Comparison of ENCODE assay signal across 23 cellular contexts in the genomic region with DNA sequence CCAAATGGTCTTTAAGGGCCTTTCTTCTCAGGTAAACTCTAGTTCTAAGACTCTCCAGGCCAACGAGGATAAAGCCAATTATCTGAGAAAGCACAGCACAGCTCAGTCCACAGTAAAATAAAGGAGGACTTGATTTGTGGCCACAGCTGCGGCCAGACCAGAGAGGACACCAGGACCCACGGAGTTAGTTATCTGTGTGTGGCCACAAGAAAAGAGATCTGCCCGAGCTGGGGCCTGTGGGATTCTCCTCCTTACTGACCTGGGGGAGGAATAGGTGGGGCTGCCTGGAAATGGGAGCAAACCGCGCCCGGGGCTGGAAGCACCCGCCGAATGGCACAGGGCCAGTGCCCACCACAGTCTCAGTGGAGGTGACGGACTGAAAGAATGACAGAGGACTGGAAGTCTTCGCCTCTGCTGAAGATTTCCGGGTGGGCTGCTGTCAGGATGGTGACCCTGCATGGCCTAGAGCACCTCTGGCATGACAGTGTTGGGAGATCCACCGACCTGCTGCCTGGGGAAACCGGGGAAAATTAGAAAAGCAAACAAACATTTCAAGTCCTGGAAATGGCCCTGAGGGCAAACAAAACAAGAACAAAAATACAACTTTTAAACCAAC. TPM values are rescaled to one million over a fixed set of nuclear protein-coding genes. Genes with fewer than 3 reads are reported as not detected.
"Had no signal": no experiment of that assay in that cellular context is flagged by ENCODE, and none has a peak within 500 bp of the region (broad histone marks: within the 10 kb centered on the region; RNA-seq: fewer than 3 reads in every experiment).

No MANE protein-coding gene starts in this region.

- H3K4me1 Mint-ChIP-seq: activated naive CD8-positive, alpha-beta T cell treated with anti-CD3 and anti-CD28 coated beads, Interleukin-2, amount 10 ng/mL, durations not matched to agents 7 days and 5 days; activated T-helper 17 cell treated with anti-CD3 and anti-CD28 coated beads, Interleukin-2, amount 50 U/mL, for 72 hours; endodermal cell; memory B cell; naive B cell; neural crest cell had no signal

- DNase-seq: activated CD4-positive, alpha-beta T cell treated with anti-CD3 and anti-CD28 coated beads for 48 hours; activated CD8-positive, alpha-beta T cell treated with anti-CD3 and anti-CD28 coated beads for 36 hours; activated naive CD8-positive, alpha-beta T cell treated with anti-CD3 and anti-CD28 coated beads, Interleukin-2, amount 10 ng/mL, durations not matched to agents 7 days and 5 days; activated T-cell treated with anti-CD3 and anti-CD28 coated beads, Interleukin-2, amount 50 U/mL, for 1 hour; amniotic stem cell; endodermal cell; mucosa of descending colon; naive B cell; occipital lobe; stimulated activated CD4-positive, alpha-beta T cell treated with anti-CD3 and anti-CD28 coated beads, Interleukin-2, amount 100 ng/mL, for 48 hours; stimulated activated naive CD4-positive, alpha-beta T cell; T-helper 2 cell; upper lobe of left lung had no signal

- H3K4me3 ChIP-seq: coronary artery, mucosa of descending colon, SK-N-MC, thoracic aorta, upper lobe of left lung had no signal

- H3K36me3 Mint-ChIP-seq: activated naive CD8-positive, alpha-beta T cell treated with anti-CD3 and anti-CD28 coated beads, Interleukin-2, amount 10 ng/mL, durations not matched to agents 7 days and 5 days; memory B cell; naive B cell had no signal

- H3K4me3 Mint-ChIP-seq: activated CD8-positive, alpha-beta T cell treated with anti-CD3 and anti-CD28 coated beads for 36 hours; activated naive CD8-positive, alpha-beta T cell treated with anti-CD3 and anti-CD28 coated beads, Interleukin-2, amount 10 ng/mL, durations not matched to agents 7 days and 5 days; activated T-helper 17 cell treated with anti-CD3 and anti-CD28 coated beads, Interleukin-2, amount 50 U/mL, for 72 hours; endodermal cell; memory B cell; naive B cell; neural crest cell had no signal

- ATAC-seq: activated CD8-positive, alpha-beta T cell treated with anti-CD3 and anti-CD28 coated beads for 36 hours; activated T-helper 17 cell treated with anti-CD3 and anti-CD28 coated beads, Interleukin-2, amount 50 U/mL, for 72 hours; mucosa of descending colon had no signal

- H3K36me3 ChIP-seq: thoracic aorta, upper lobe of left lung had no signal

- H3K9me3 Mint-ChIP-seq: activated CD8-positive, alpha-beta T cell treated with anti-CD3 and anti-CD28 coated beads for 36 hours; activated naive CD8-positive, alpha-beta T cell treated with anti-CD3 and anti-CD28 coated beads, Interleukin-2, amount 10 ng/mL, durations not matched to agents 7 days and 5 days; activated T-helper 17 cell treated with anti-CD3 and anti-CD28 coated beads, Interleukin-2, amount 50 U/mL, for 72 hours; endodermal cell; memory B cell; naive B cell; neural crest cell had no signal

- H3K4me1 ChIP-seq: upper lobe of left lung had no signal

- H3K27me3 Mint-ChIP-seq: activated CD8-positive, alpha-beta T cell treated with anti-CD3 and anti-CD28 coated beads for 36 hours; activated naive CD8-positive, alpha-beta T cell treated with anti-CD3 and anti-CD28 coated beads, Interleukin-2, amount 10 ng/mL, durations not matched to agents 7 days and 5 days; activated T-helper 17 cell treated with anti-CD3 and anti-CD28 coated beads, Interleukin-2, amount 50 U/mL, for 72 hours; memory B cell; naive B cell had no signal

- H3K27ac ChIP-seq: coronary artery, SK-N-MC, thoracic aorta, upper lobe of left lung had no signal

- H3K9me3 ChIP-seq: mucosa of descending colon, thoracic aorta, upper lobe of left lung had no signal

- FAIRE-seq: bronchial epithelial cell, keratinocyte had no signal

- H3K27me3 ChIP-seq: upper lobe of left lung had no signal

- H3K27ac Mint-ChIP-seq: activated CD8-positive, alpha-beta T cell treated with anti-CD3 and anti-CD28 coated beads for 36 hours; activated naive CD8-positive, alpha-beta T cell treated with anti-CD3 and anti-CD28 coated beads, Interleukin-2, amount 10 ng/mL, durations not matched to agents 7 days and 5 days; activated T-helper 17 cell treated with anti-CD3 and anti-CD28 coated beads, Interleukin-2, amount 50 U/mL, for 72 hours; endodermal cell; memory B cell; naive B cell had no signal

RNA-seq across cellular contexts. Expression of a gene that starts 13.3 kb away (rescaled TPM):
- total RNA-seq: activated CD8-positive, alpha-beta T cell treated with anti-CD3 and anti-CD28 coated beads for 36 hours; activated naive CD8-positive, alpha-beta T cell treated with anti-CD3 and anti-CD28 coated beads, Interleukin-2, amount 10 ng/mL, durations not matched to agents 7 days and 5 days; activated T-helper 17 cell treated with anti-CD3 and anti-CD28 coated beads, Interleukin-2, amount 50 U/mL, for 72 hours; bronchial epithelial cell; fibroblast of villous mesenchyme; glomerular endothelial cell; neural crest cell; occipital lobe; thoracic aorta had no signal
